18 cellular contexts compared by ENCODE assay signal in the genomic region with DNA sequence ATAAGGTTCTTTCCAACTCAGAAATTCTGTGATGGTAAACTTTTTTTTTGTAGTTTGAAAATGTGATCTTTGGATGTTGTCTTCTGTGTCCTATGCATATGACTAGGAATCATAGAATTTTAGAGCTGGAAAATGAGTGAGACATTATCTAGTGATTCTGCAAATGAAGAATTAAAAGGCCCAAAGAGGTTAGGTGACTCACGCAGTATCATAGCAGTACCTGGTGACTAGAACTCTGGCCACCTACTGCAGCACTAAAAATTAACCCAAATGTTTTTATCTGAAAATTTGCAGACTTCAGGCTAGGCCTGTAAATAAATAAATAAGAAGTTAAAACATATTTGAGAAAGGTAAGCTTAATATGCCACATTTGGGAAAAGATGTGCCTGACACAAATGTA. TPM values are rescaled to one million over a fixed set of nuclear protein-coding genes. Genes with fewer than 3 reads are reported as not detected.
DNase-seq lines count a peak whose midpoint lies in the region; ATAC-seq, FAIRE-seq and TF ChIP-seq lines count a peak whose summit lies in the region.
"Had no signal": no experiment of that assay in that cellular context is flagged by ENCODE, and none has a peak within 500 bp of the region (broad histone marks: within the 10 kb centered on the region; RNA-seq: fewer than 3 reads in every experiment).

No MANE protein-coding gene starts in this region.

- H3K9me3 Mint-ChIP-seq in activated CD4-positive, alpha-beta T cell treated with anti-CD3 and anti-CD28 coated beads for 36 hours (ENCODE audit: low read depth): no peaks in the 10 kb centered on the region
- H3K9me3 Mint-ChIP-seq: CD4-positive, CD25-positive, alpha-beta regulatory T cell; nephron progenitor cell; T-helper 1 cell treated with Interleukin-12 subunit alpha and Interleukin-12 subunit beta and Interleukin-4 antibody, amounts not matched to agents 30 μg/mL and 1 μg/mL, for 36 hours had no signal

- TF ChIP-seq POLR2A in esophagus muscularis mucosa (IDR thresholded peaks at IDR 0.05; ENCODE audit: low read depth): no peak
- TF ChIP-seq POLR2A in ovary (IDR thresholded peaks at IDR 0.05): no peak

- no peaks in the 10 kb centered on the region for H3K27me3 ChIP-seq in esophagus muscularis mucosa
- H3K27me3 ChIP-seq in parathyroid adenoma (ENCODE audit: control insufficient read depth, insufficient read depth, low read length): no peaks in the 10 kb centered on the region
- H3K27me3 ChIP-seq in ovary: no peaks in the 10 kb centered on the region
- H3K27me3 ChIP-seq: body of pancreas, right lobe of liver had no signal

- H3K9me3 ChIP-seq in esophagus muscularis mucosa (no peaks in the 10 kb centered on the region), parathyroid adenoma (ENCODE audit: control insufficient read depth, low read length) (no peaks in the 10 kb centered on the region), ovary (no peaks in the 10 kb centered on the region)
- H3K9me3 ChIP-seq: body of pancreas, right lobe of liver had no signal

- H3K9ac ChIP-seq in parathyroid adenoma: no peak overlapping the region

- peaks cover 21 to 40% (median 40%) of the 10 kb centered on the region in 4 donors for H3K4me1 ChIP-seq in esophagus muscularis mucosa
- H3K4me1 ChIP-seq in parathyroid adenoma: no peaks in the 10 kb centered on the region
- peaks cover 2% of the 10 kb centered on the region for H3K4me1 ChIP-seq in ovary (ENCODE audit: insufficient read depth)
- H3K4me1 ChIP-seq: right lobe of liver had no signal

- H3K27ac ChIP-seq in esophagus muscularis mucosa (replicated peaks in 1 of 4): peak overlapping the region; percentile 6 to 35 (median 22)
- H3K27ac ChIP-seq in parathyroid adenoma: no peak overlapping the region
- H3K27ac ChIP-seq in ovary: no peak overlapping the region
- H3K27ac ChIP-seq: body of pancreas, HL-60, right lobe of liver had no signal

- H3K27ac Mint-ChIP-seq in activated CD4-positive, alpha-beta T cell treated with anti-CD3 and anti-CD28 coated beads for 36 hours: peak overlapping the region; percentile 80
- H3K27ac Mint-ChIP-seq: nephron progenitor cell; T-helper 1 cell treated with Interleukin-12 subunit alpha and Interleukin-12 subunit beta and Interleukin-4 antibody, amounts not matched to agents 30 μg/mL and 1 μg/mL, for 36 hours had no signal

- 93% methylated on average over 1 of the region's 1 CpG for WGBS in esophagus muscularis mucosa
- 76 to 96% (median 95%) methylated on average over 1 of the region's 1 CpG for WGBS in ovary, 3 donors

- H3K79me2 ChIP-seq in parathyroid adenoma: no peaks in the 10 kb centered on the region

- no peak for DNase-seq in activated CD4-positive, alpha-beta T cell treated with anti-CD3 and anti-CD28 coated beads for 36 hours
- DNase-seq in activated CD4-positive, alpha-beta T cell treated with anti-CD3 and anti-CD28 coated beads, Interleukin-2, amount 50 U/mL, for 1 hour: no peak
- DNase-seq in RCC 7860 (ENCODE audit: low spot score) (peak; percentile 47), esophagus muscularis mucosa (ENCODE audit: extremely low spot score) (no peak), NCI-H2107 (lab: John Stamatoyannopoulos, UW) (no peak), ovary (no peak), left ventricle myocardium superior (no peak)
- DNase-seq: activated CD4-positive, alpha-beta T cell treated with anti-CD3 and anti-CD28 coated beads for 48 hours; activated effector memory CD4-positive, alpha-beta T cell treated with Interleukin-2 at 50 U/mL for 16 hours; CD4-positive, CD25-positive, alpha-beta regulatory T cell; NCI-H1105; nephron progenitor cell; right lobe of liver had no signal

- no peaks in the 10 kb centered on the region for H3K36me3 ChIP-seq in esophagus muscularis mucosa
- no peaks in the 10 kb centered on the region for H3K36me3 ChIP-seq in parathyroid adenoma (ENCODE audit: control insufficient read depth, insufficient read depth, low read length)
- H3K36me3 ChIP-seq in ovary: no peaks in the 10 kb centered on the region
- H3K36me3 ChIP-seq: right lobe of liver had no signal

- H3K4me3 ChIP-seq in esophagus muscularis mucosa (no peak overlapping the region), parathyroid adenoma (ENCODE audit: low read depth, low read length) (no peak overlapping the region), ovary (no peak overlapping the region)
- H3K4me3 ChIP-seq: body of pancreas, K562, right lobe of liver had no signal

- no peak overlapping the region for H3K4me3 Mint-ChIP-seq in activated CD4-positive, alpha-beta T cell treated with anti-CD3 and anti-CD28 coated beads for 36 hours
- H3K4me3 Mint-ChIP-seq: CD4-positive, CD25-positive, alpha-beta regulatory T cell; nephron progenitor cell; T-helper 1 cell treated with Interleukin-12 subunit alpha and Interleukin-12 subunit beta and Interleukin-4 antibody, amounts not matched to agents 30 μg/mL and 1 μg/mL, for 36 hours had no signal

- H3K27me3 Mint-ChIP-seq in activated CD4-positive, alpha-beta T cell treated with anti-CD3 and anti-CD28 coated beads for 36 hours: no peaks in the 10 kb centered on the region
- H3K27me3 Mint-ChIP-seq: CD4-positive, CD25-positive, alpha-beta regulatory T cell had no signal

- TF ChIP-seq EP300 in esophagus muscularis mucosa (IDR thresholded peaks at IDR 0.05): no peak
- TF ChIP-seq EP300 in ovary (IDR thresholded peaks at IDR 0.05): no peak

- ATAC-seq in activated CD4-positive, alpha-beta T cell treated with anti-CD3 and anti-CD28 coated beads for 36 hours: peak; percentile 45
- no peak for ATAC-seq in left ventricle myocardium superior
- ATAC-seq: body of pancreas, K562, right lobe of liver had no signal

- FAIRE-seq in RCC 7860 (lab: Jason Lieb, UNC): peak; percentile 85
- FAIRE-seq: K562 had no signal

- H3K4me2 ChIP-seq in parathyroid adenoma (ENCODE audit: low read length): peak overlapping the region; percentile 15

- POLR2A ChIA-PET in activated CD4-positive, alpha-beta T cell treated with anti-CD3 and anti-CD28 coated beads for 36 hours (lab: Charles Lee): no interaction called here

- intact Hi-C loops in activated CD4-positive, alpha-beta T cell treated with anti-CD3 and anti-CD28 coated beads for 36 hours (cut with DNase I, micrococcal nuclease): loop anchor here in 1 of 2 experiments (5.0 kb wide), 1 partner anchor 33 kb away; no protein-coding TSS in a partner anchor
- intact Hi-C loops in esophagus muscularis mucosa (cut with DNase I): no loop called here
- intact Hi-C loops in ovary (cut with DNase I): no loop called here
- intact Hi-C loops in left ventricle myocardium superior (cut with micrococcal nuclease): loop anchor here (10.0 kb wide), 1 partner anchor 49 kb away; a partner anchor contains a TSS

- CTCF ChIA-PET in activated CD4-positive, alpha-beta T cell treated with anti-CD3 and anti-CD28 coated beads for 36 hours (lab: Charles Lee): interaction anchor here (0.7 to 0.9 kb wide), 2 partner anchors 34 to 53 kb away, joined by 3 read pairs; a partner anchor contains a TSS

- no peak overlapping the region for H2AFZ ChIP-seq in parathyroid adenoma

- H3K36me3 Mint-ChIP-seq in activated CD4-positive, alpha-beta T cell treated with anti-CD3 and anti-CD28 coated beads for 36 hours (ENCODE audit: low read depth): peaks cover 46% of the 10 kb centered on the region

- no peak for TF ChIP-seq CTCF in esophagus muscularis mucosa (IDR thresholded peaks at IDR 0.05)
- no peak for TF ChIP-seq CTCF in parathyroid adenoma (IDR thresholded peaks at IDR 0.05)
- TF ChIP-seq CTCF in ovary (IDR thresholded peaks at IDR 0.05): no peak

- peaks cover 54% of the 10 kb centered on the region for H3K4me1 Mint-ChIP-seq in activated CD4-positive, alpha-beta T cell treated with anti-CD3 and anti-CD28 coated beads for 36 hours
- H3K4me1 Mint-ChIP-seq: nephron progenitor cell had no signal

RNA-seq across cellular contexts. Expression of a gene that starts 52.8 kb away (rescaled TPM):
- 100 to 1,000 TPM; 167 to 174 TPM for total RNA-seq in activated CD4-positive, alpha-beta T cell treated with anti-CD3 and anti-CD28 coated beads for 36 hours
- total RNA-seq in esophagus muscularis mucosa: 10 to 100 TPM; 31.6 to 42.1 (median 39.7) TPM
- total RNA-seq in ovary: 10 to 100 TPM; 18.6 to 42.4 (median 36.6) TPM
- 10 to 100 TPM; 18.8 to 45.0 TPM for polyA plus RNA-seq in ovary
- total RNA-seq in left ventricle myocardium superior: 19.0 TPM

Comparison
In these comparisons a context has a peak if more than half of its experiments do, and no peak if none do; other contexts are left out.
1. H3K27ac ChIP-seq: peak in esophagus muscularis mucosa (4 of 4); none in parathyroid adenoma (single experiment) and ovary (0 of 2).